Comparison of ENCODE assay signal across 2 cellular contexts in the genomic region with DNA sequence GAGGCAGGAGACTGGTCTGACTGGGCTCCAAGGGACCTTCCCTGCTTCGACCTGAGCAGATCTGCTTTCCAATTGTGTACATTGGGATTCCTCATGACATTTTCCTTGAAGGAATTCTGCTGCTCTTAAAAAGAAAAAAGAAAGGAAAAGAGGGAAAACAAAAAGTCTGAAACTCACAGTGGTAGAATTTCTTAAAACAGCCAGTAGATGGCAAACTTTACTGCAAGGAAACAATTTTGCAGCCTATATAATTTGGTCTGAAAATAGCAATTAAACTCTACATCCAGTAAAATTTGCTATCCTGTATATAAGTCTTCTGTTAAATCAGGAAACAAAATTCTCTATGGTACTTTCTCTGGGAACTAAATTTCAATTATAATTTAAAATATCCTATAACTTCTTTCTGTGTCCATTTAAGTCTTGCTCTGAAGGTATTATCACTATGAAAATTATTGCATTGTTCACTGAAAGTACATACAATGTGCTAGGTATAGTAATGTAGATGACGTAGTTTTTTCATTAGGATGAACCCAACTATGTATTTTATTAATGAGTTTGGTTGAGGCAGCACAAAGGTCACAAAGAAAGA.
TF ChIP-seq lines count a peak whose summit lies in the region.

No MANE protein-coding gene starts in this region.

TF ChIP-seq in IMR-90, 13 proteins besides CTCF, POLR2A, EP300 and RAD21:
- TF ChIP-seq CHD1 (IDR thresholded peaks at IDR 0.05; ENCODE audit: low read depth, low read length) (no peak), BHLHE40 (IDR thresholded peaks at IDR 0.05; ENCODE audit: low read depth, low read length) (no peak), SMC3 (IDR thresholded peaks at IDR 0.05; ENCODE audit: low read depth, low read length) (no peak; the same call in 1 of the 2 replicates)
- TF ChIP-seq, protein P1, sequence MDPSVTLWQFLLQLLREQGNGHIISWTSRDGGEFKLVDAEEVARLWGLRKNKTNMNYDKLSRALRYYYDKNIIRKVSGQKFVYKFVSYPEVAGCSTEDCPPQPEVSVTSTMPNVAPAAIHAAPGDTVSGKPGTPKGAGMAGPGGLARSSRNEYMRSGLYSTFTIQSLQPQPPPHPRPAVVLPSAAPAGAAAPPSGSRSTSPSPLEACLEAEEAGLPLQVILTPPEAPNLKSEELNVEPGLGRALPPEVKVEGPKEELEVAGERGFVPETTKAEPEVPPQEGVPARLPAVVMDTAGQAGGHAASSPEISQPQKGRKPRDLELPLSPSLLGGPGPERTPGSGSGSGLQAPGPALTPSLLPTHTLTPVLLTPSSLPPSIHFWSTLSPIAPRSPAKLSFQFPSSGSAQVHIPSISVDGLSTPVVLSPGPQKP (IDR thresholded peaks at IDR 0.05; ENCODE audit: borderline replicate concordance, low read depth, low read length): no peak

TF ChIP-seq in GM12878, 131 proteins besides CTCF, POLR2A, EP300 and RAD21:
- no peak for TF ChIP-seq ZNF274 (IDR thresholded peaks at IDR 0.05; ENCODE audit: insufficient read depth, insufficient read length)
- no peak for TF ChIP-seq KAT2A (conservative IDR thresholded peaks at IDR 0.05; ENCODE audit: control insufficient read depth, low read depth, low read length)
- TF ChIP-seq NFIC (IDR thresholded peaks at IDR 0.05; ENCODE audit: low read depth, low read length): no peak
- no peak for TF ChIP-seq GABPA (IDR thresholded peaks at IDR 0.05; ENCODE audit: low read depth)
- TF ChIP-seq NR2F1 (conservative IDR thresholded peaks at IDR 0.05): no peak
- no peak for TF ChIP-seq NFYA (IDR thresholded peaks at IDR 0.05; ENCODE audit: borderline replicate concordance, low read depth, low read length)
- TF ChIP-seq ZSCAN29 (IDR thresholded peaks at IDR 0.05): no peak
- TF ChIP-seq, protein P2, sequence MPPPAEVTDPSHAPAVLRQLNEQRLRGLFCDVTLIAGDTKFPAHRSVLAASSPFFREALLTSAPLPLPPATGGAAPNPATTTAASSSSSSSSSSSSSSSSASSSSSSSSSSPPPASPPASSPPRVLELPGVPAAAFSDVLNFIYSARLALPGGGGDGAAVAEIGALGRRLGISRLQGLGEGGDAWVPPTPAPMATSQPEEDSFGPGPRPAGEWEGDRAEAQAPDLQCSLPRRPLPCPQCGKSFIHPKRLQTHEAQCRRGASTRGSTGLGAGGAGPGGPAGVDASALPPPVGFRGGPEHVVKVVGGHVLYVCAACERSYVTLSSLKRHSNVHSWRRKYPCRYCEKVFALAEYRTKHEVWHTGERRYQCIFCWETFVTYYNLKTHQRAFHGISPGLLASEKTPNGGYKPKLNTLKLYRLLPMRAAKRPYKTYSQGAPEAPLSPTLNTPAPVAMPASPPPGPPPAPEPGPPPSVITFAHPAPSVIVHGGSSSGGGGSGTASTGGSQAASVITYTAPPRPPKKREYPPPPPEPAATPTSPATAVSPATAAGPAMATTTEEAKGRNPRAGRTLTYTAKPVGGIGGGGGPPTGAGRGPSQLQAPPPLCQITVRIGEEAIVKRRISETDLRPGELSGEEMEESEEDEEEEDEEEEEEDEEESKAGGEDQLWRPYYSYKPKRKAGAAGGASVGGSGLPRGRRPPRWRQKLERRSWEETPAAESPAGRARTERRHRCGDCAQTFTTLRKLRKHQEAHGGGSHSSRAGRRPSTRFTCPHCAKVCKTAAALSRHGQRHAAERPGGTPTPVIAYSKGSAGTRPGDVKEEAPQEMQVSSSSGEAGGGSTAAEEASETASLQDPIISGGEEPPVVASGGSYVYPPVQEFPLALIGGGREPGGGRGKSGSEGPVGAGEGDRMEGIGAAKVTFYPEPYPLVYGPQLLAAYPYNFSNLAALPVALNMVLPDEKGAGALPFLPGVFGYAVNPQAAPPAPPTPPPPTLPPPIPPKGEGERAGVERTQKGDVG (CRISPR knock-in tag; IDR thresholded peaks at IDR 0.05): no peak
